Comparison of ENCODE assay signal across 18 cellular contexts in the genomic region with DNA sequence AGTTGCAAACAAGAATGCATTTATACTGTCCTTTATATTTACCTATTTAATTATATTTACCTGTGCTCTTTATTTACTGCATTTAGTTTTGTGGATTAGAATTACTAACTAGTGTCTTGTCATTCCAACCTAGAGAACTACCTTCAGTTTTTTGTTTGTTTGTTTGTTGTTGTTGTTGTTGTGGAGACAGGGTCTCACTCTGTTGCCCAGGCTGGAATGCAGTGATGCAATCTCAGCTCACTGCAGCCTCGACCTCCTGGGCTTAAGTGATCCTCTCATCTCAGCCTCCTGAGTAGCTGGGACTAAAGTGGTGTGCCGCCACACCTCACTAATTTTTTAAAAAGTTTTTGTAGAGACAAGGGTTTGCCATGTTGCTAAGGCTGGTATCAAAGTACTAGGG.
"Had no signal": no experiment of that assay in that cellular context is flagged by ENCODE, and none has a peak within 500 bp of the region (broad histone marks: within the 10 kb centered on the region; RNA-seq: fewer than 3 reads in every experiment).

No MANE protein-coding gene starts in this region.

- H3K4me3 Mint-ChIP-seq: dendritic cell treated with granulocyte-macrophage colony-stimulating factor and Interleukin-4, amounts not matched to agents 40 ng/mL and 50 ng/mL, for 4 days; naive thymus-derived CD8-positive, alpha-beta T cell; neural crest cell had no signal

- H3K4me3 ChIP-seq: hepatocyte, mucosa of descending colon, sigmoid colon, skin epidermis, stomach, thoracic aorta, transverse colon had no signal

- DNase-seq: erythroblast; foreskin melanocyte; head of caudate nucleus; mucosa of descending colon; naive thymus-derived CD8-positive, alpha-beta T cell; posterior cingulate gyrus; sigmoid colon; stimulated activated CD4-positive, alpha-beta T cell treated with anti-CD3 and anti-CD28 coated beads, Interleukin-12 subunit alpha, Interleukin-12 subunit beta, amount 100 ng/mL, for 4 hours; stimulated activated naive CD4-positive, alpha-beta T cell; stomach; substantia nigra; transverse colon had no signal

- H3K9me3 ChIP-seq: mucosa of descending colon, sigmoid colon, stomach, transverse colon had no signal

- H3K36me3 ChIP-seq: sigmoid colon, stomach, thoracic aorta, transverse colon had no signal

- H3K27me3 ChIP-seq: hepatocyte, sigmoid colon, stomach, transverse colon had no signal

- H3K27ac ChIP-seq: hepatocyte, stomach, thoracic aorta, transverse colon had no signal

- H3K27ac Mint-ChIP-seq: dendritic cell treated with granulocyte-macrophage colony-stimulating factor and Interleukin-4, amounts not matched to agents 40 ng/mL and 50 ng/mL, for 4 days; naive thymus-derived CD8-positive, alpha-beta T cell had no signal

- ATAC-seq: left lobe of liver; mucosa of descending colon; naive thymus-derived CD8-positive, alpha-beta T cell had no signal

- H3K4me1 Mint-ChIP-seq: naive thymus-derived CD8-positive, alpha-beta T cell had no signal
